In the genomic region with DNA sequence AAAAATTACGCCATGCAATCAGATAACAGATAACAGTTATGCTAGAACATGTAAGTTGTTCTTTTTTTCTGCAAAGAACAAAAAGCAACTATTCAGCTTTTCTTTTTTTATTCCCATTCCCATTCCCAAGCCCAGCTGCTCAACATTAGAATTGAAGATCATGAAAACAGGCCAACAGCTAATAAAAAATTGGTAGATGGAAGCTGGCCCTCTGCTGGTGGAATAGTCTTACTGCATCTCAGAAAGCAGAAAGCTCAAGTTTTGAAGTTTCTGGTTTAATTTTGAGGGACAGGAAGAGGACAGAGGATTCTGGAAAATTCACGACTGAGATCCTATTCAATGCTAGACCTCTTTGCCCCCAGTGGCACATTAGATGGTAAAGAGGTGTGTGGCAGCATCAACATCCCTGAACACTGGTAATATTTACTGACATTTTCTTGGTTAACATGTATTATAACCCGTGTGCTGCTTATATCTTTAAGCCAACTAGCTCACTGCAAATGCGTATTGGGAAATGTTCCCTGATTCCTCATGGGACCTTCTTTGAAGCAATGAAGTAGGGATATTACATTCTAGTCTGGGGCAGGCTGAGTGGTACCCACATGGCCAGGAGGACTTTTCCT, we compare ENCODE assay signal across 8 cellular contexts.
DNase-seq lines count a peak whose midpoint lies in the region; FAIRE-seq and TF ChIP-seq lines count a peak whose summit lies in the region.

No MANE protein-coding gene starts in this region.

- no peak overlapping the region for H3K4me3 ChIP-seq in A673 (ENCODE audit: low read depth, low read length, poor library complexity, severe bottlenecking)
- no peak overlapping the region for H3K4me3 ChIP-seq in GM12864 (ENCODE audit: low read depth, low read length)
- H3K4me3 ChIP-seq in prostate gland = no peak overlapping the region

- H3K27ac ChIP-seq in A673 (ENCODE audit: low read depth, low read length, poor library complexity, severe bottlenecking) (no peak overlapping the region), prostate gland (no peak overlapping the region)

- POLR2A ChIA-PET in A673 (lab: Charles Lee; ENCODE audit: low non-redundant PET) = no interaction called here

- intact Hi-C loops in A673 (cut with micrococcal nuclease; ENCODE audit: unreplicated experiment) (loop anchor here (5.0 kb wide), 1 partner anchor 1194 kb away; no protein-coding TSS in a partner anchor), prostate gland (cut with DNase I) (no loop called here)

- TF ChIP-seq POLR2A in prostate gland (IDR thresholded peaks at IDR 0.05) = no peak

- BruUV-seq in A673 (replicated peaks; lab: Mats Ljungman, UMichigan) = no TSS peak

- WGBS in prostate gland = 52% methylated on average over 4 of the region's 4 CpGs

- TF ChIP-seq CTCF in A673 (conservative IDR thresholded peaks at IDR 0.05; ENCODE audit: low read depth, low read length) = peak; percentile 90
- TF ChIP-seq CTCF in GM12864 (IDR thresholded peaks at IDR 0.05; ENCODE audit: low read depth, low read length, missing control alignments) = peak; percentile 80
- TF ChIP-seq CTCF in prostate gland (IDR thresholded peaks at IDR 0.05) = peak; percentile 54 to 76 (median 58)

- H3K9me3 ChIP-seq in A673 (ENCODE audit: low read depth, low read length, poor library complexity, severe bottlenecking) (no peaks in the 10 kb centered on the region), prostate gland (no peaks in the 10 kb centered on the region)

- FAIRE-seq in endometrium (lab: Jason Lieb, UNC) = peak; percentile 96

- H3K27me3 ChIP-seq in A673 (replicated peaks; ENCODE audit: insufficient read depth, low read depth, low read length, poor library complexity) = peaks cover 27% of the 10 kb centered on the region
- peaks cover 18% of the 10 kb centered on the region for H3K27me3 ChIP-seq in prostate gland (replicated peaks; ENCODE audit: insufficient read depth)

- H3K36me3 ChIP-seq in A673 (ENCODE audit: insufficient read depth, low read length, poor library complexity, severe bottlenecking) (no peaks in the 10 kb centered on the region), prostate gland (no peaks in the 10 kb centered on the region)

- DNase-seq in A673 (ENCODE audit: low spot score) = peak; percentile 60
- no peak for DNase-seq in GM12864 (ENCODE audit: low read depth)
- peak; percentile 67 for DNase-seq in NCI-H748 (lab: John Stamatoyannopoulos, UW; ENCODE audit: unreplicated experiment)
- no peak for DNase-seq in prostate gland (ENCODE audit: low spot score)
- no peak for DNase-seq in middle frontal gyrus (ENCODE audit: extremely low spot score, low spot score)
- no peak for DNase-seq in NOMO-1 (lab: John Stamatoyannopoulos, UW; ENCODE audit: unreplicated experiment in 2 of 2)
- DNase-seq in central memory CD4-positive, alpha-beta T cell = no peak

- peaks cover 5% of the 10 kb centered on the region for H3K4me1 ChIP-seq in A673 (ENCODE audit: insufficient read depth, low read length, poor library complexity, severe bottlenecking)
- no peaks in the 10 kb centered on the region for H3K4me1 ChIP-seq in prostate gland (replicated peaks)

- CTCF ChIA-PET in A673 (lab: Charles Lee) = interaction anchor here (0.7 to 1.1 kb wide), 4 partner anchors 24 to 1877 kb away, joined by 3 to 6 read pairs (median 3); no protein-coding TSS in a partner anchor

Comparison
In these comparisons a context has a peak if more than half of its experiments do, and no peak if none do; other contexts are left out.
1. DNase-seq: peak in A673 (single experiment) and NCI-H748 (single experiment); none in GM12864 (single experiment), prostate gland (single experiment), middle frontal gyrus (single experiment), NOMO-1 (0 of 2) and central memory CD4-positive, alpha-beta T cell (single experiment).
2. Peak in every context shown above with its lines, with median percentiles within 50 percentile points of each other: CTCF ChIP-seq.